ENCODE assay signal across 23 cellular contexts in genomic region chr10:36496728-36497127, GRCh38.
"Had no signal": no experiment of that assay in that cellular context is flagged by ENCODE, and none has a peak within 500 bp of the region (broad histone marks: within the 10 kb centered on the region; RNA-seq: fewer than 3 reads in every experiment).

No MANE protein-coding gene starts in this region.

- ATAC-seq: foreskin keratinocyte, gastrocnemius medialis, heart right ventricle, left colon, left lobe of liver, left ventricle myocardium superior, lower lobe of right lung, mucosa of descending colon had no signal

- H3K4me3 ChIP-seq: coronary artery, dorsolateral prefrontal cortex, esophagus muscularis mucosa, gastrocnemius medialis, heart right ventricle, lower lobe of right lung, mucosa of descending colon had no signal

- H3K9me3 ChIP-seq: esophagus muscularis mucosa, gastrocnemius medialis, heart right ventricle, lower lobe of right lung had no signal

- H3K4me1 ChIP-seq: gastrocnemius medialis, lower lobe of right lung had no signal

- DNase-seq: cerebellar nuclear complex; dermis blood vessel endothelial cell; dorsolateral prefrontal cortex; effector CD4-positive, alpha-beta T cell; effector memory CD4-positive, alpha-beta T cell; foreskin keratinocyte; gastrocnemius medialis; glutamatergic neuron; head of caudate nucleus; heart right ventricle; hippocampal formation; left colon; left ventricle myocardium superior; lower lobe of right lung; mesenchymal stem cell; mucosa of descending colon had no signal

- FAIRE-seq: colon, endothelial cell of umbilical vein, islet of Langerhans, keratinocyte had no signal

- H3K27me3 ChIP-seq: dorsolateral prefrontal cortex, esophagus muscularis mucosa, foreskin keratinocyte, gastrocnemius medialis, heart right ventricle had no signal

- H3K36me3 ChIP-seq: esophagus muscularis mucosa, gastrocnemius medialis, heart right ventricle, lower lobe of right lung had no signal

- H3K27ac ChIP-seq: coronary artery, dorsolateral prefrontal cortex, esophagus muscularis mucosa, foreskin keratinocyte, gastrocnemius medialis, heart right ventricle, lower lobe of right lung had no signal
